9 cellular contexts compared by ENCODE assay signal in the genomic region with DNA sequence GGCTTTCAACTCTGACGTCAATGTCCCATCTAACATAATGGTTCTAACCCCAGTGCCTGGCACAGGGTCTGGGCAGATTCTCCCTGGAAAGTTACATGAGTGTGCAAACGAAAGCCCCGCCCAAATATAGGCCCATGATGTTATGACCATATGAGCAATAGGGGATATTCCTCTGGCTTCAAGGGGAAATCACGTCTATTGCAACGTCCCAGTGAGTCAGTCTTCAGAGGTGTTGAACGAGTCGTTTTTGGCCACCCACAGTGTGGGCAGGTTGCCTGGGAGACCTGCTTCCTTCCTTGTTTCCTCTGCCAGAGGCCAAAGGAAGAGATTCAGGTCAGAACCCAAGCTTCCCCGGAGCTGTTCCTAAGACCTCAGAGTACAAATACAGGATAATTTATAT. TPM values are rescaled to one million over a fixed set of nuclear protein-coding genes. Genes with fewer than 3 reads are reported as not detected.
A peak's percentile ranks its signal among the peaks of the same experiment; 100 is the strongest.
DNase-seq lines count a peak whose midpoint lies in the region; ATAC-seq and TF ChIP-seq lines count a peak whose summit lies in the region.
"Had no signal": no experiment of that assay in that cellular context is flagged by ENCODE, and none has a peak within 500 bp of the region (broad histone marks: within the 10 kb centered on the region; RNA-seq: fewer than 3 reads in every experiment).

No MANE protein-coding gene starts in this region.

- TF ChIP-seq CTCF in GM23338 (conservative IDR thresholded peaks at IDR 0.05; ENCODE audit: low read depth in 2 of 2) (no peak), RWPE2 (IDR thresholded peaks at IDR 0.05; ENCODE audit: poor library complexity, severe bottlenecking) (no peak)

- no peaks in the 10 kb centered on the region for H3K27me3 Mint-ChIP-seq in GM23338 (ENCODE audit: insufficient read depth, low read depth, poor library complexity)

- H3K9me2 ChIP-seq in GM23338 (ENCODE audit: insufficient read depth) = no peaks in the 10 kb centered on the region; the same call in 1 of the 2 replicates

- peaks cover 14% of the 10 kb centered on the region for H3K4me1 Mint-ChIP-seq in GM23338

- no peak overlapping the region for H2AFZ ChIP-seq in GM23338

- H3K27me3 ChIP-seq in GM23338 (ENCODE audit: insufficient read depth) (no peaks in the 10 kb centered on the region), RWPE2 (ENCODE audit: insufficient read depth, poor library complexity, severe bottlenecking) (no peaks in the 10 kb centered on the region)

- peaks cover 9% of the 10 kb centered on the region for H3K9me3 Mint-ChIP-seq in GM23338

- no peaks in the 10 kb centered on the region for H3K36me3 Mint-ChIP-seq in GM23338 (ENCODE audit: low read depth)

- no peak for ATAC-seq in GM23338
- ATAC-seq in RWPE2 (ENCODE audit: low read depth) = peak; percentile 95

- peak; percentile 10 for DNase-seq in GM23338 (ENCODE audit: low spot score)
- no peak for DNase-seq in RWPE2 (ENCODE audit: low spot score)
- DNase-seq in activated naive CD8-positive, alpha-beta T cell treated with anti-CD3 and anti-CD28 coated beads, Interleukin-2, amount 50 U/mL, for 16 hours (ENCODE audit: low read depth, low spot score) = peak; percentile 38
- peak; percentile 68 to 74 for DNase-seq in stimulated activated CD8-positive, alpha-beta memory T cell treated with anti-CD3 and anti-CD28 coated beads, Interleukin-15, amount 100 ng/mL, for 48 hours (ENCODE audit: low read depth in 2 of 2)
- DNase-seq in NCI-H1048 (lab: John Stamatoyannopoulos, UW) = no peak
- no peak for DNase-seq in NCI-H2171 (lab: John Stamatoyannopoulos, UW)
- no peak for DNase-seq in SHP77 treated with DMSO at 0.1 percent for 48 hours (lab: John Stamatoyannopoulos, UW)
- DNase-seq: NCI-H69 had no signal

- H3K36me3 ChIP-seq in GM23338 (ENCODE audit: insufficient read depth) (no peaks in the 10 kb centered on the region), RWPE2 (ENCODE audit: low read depth) (no peaks in the 10 kb centered on the region)

- H3K4me2 ChIP-seq in GM23338 = no peak overlapping the region

- no peaks in the 10 kb centered on the region for H4K20me1 ChIP-seq in GM23338 (replicated peaks; ENCODE audit: insufficient read depth)

- no peak overlapping the region for H3K27ac Mint-ChIP-seq in GM23338

- H3K4me3 ChIP-seq in GM23338 = no peak overlapping the region
- no peak overlapping the region for H3K4me3 ChIP-seq in RWPE2 (ENCODE audit: severe bottlenecking)

- no peaks in the 10 kb centered on the region for H3K9me3 ChIP-seq in RWPE2 (ENCODE audit: severe bottlenecking)

- H3F3A ChIP-seq in GM23338 (replicated peaks; ENCODE audit: low read depth) = no peaks in the 10 kb centered on the region

- no peaks in the 10 kb centered on the region for H3K79me2 ChIP-seq in GM23338 (replicated peaks; ENCODE audit: insufficient read depth)

- H3K4me3 Mint-ChIP-seq in GM23338 = no peak overlapping the region

- H3K27ac ChIP-seq in GM23338 (ENCODE audit: low read depth) (no peak overlapping the region), RWPE2 (ENCODE audit: poor library complexity, severe bottlenecking) (no peak overlapping the region)

- H3K4me1 ChIP-seq in GM23338 (ENCODE audit: insufficient read depth) (peaks cover 10% of the 10 kb centered on the region; the same call in 1 of the 2 replicates), RWPE2 (ENCODE audit: insufficient read depth, poor library complexity, severe bottlenecking) (peaks cover 8% of the 10 kb centered on the region)

TF ChIP-seq in GM23338, 12 proteins besides CTCF, POLR2A, EP300 and RAD21:
- no peak for TF ChIP-seq EZH2 (IDR thresholded peaks at IDR 0.05; ENCODE audit: low read depth, unreplicated experiment)
- no peak for TF ChIP-seq CREB1 (CRISPR knock-in tag; IDR thresholded peaks at IDR 0.05; ENCODE audit: low read depth)
- TF ChIP-seq JUNB (IDR thresholded peaks at IDR 0.05; ENCODE audit: unreplicated experiment) = no peak
- TF ChIP-seq STAT1 (IDR thresholded peaks at IDR 0.05; ENCODE audit: unreplicated experiment) = no peak
- no peak for TF ChIP-seq ZNF331 (CRISPR knock-in tag; IDR thresholded peaks at IDR 0.05; ENCODE audit: low read depth)

RNA-seq across cellular contexts. Expression of a gene that starts 30.3 kb away (rescaled TPM):
- total RNA-seq in GM23338 (2014; rRNA removed; shearing (Covaris generic)) = 6.7 and 9.4 TPM in 2 replicates
- 1.4 and 1.7 TPM in 2 replicates for polyA plus RNA-seq in GM23338 (2016; fragmentation: Nextera tagmentation; extraction: Ambion mirVana)
- total RNA-seq: chondrocyte had no signal

Comparison
In these comparisons a context has a peak if more than half of its experiments do, and no peak if none do; other contexts are left out.
1. DNase-seq: peak in GM23338 (single experiment), activated naive CD8-positive, alpha-beta T cell treated with anti-CD3 and anti-CD28 coated beads, Interleukin-2, amount 50 U/mL, for 16 hours (single experiment) and stimulated activated CD8-positive, alpha-beta memory T cell treated with anti-CD3 and anti-CD28 coated beads, Interleukin-15, amount 100 ng/mL, for 48 hours (2 of 2); none in RWPE2 (single experiment), NCI-H1048 (single experiment), NCI-H2171 (single experiment) and SHP77 treated with DMSO at 0.1 percent for 48 hours (single experiment).